ENCODE assay signal across 24 cellular contexts in the genomic region with DNA sequence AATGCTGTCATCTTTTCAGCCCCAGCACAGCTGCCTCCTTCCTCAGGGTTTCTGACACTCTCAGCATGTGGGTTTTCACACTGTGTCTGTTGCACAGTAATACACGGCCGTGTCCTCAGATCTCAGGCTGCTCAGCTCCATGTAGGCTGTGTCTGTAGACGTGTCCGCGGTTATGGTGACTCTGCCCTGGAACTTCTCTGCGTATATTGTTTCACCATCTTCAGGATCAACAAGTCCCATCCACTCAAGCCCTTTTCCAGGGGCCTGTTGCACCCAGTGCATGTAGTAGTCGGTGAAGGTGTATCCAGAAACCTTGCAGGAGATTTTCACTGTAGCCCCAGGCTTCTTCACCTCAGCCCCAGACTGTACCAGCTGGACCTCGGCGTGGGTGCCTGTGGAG.
A peak's percentile ranks its signal among the peaks of the same experiment; 100 is the strongest.
DNase-seq lines count a peak whose midpoint lies in the region; ATAC-seq and TF ChIP-seq lines count a peak whose summit lies in the region.
"Had no signal": no experiment of that assay in that cellular context is flagged by ENCODE, and none has a peak within 500 bp of the region (broad histone marks: within the 10 kb centered on the region; RNA-seq: fewer than 3 reads in every experiment).

No MANE protein-coding gene starts in this region.

- POLR2A ChIA-PET in CD8-positive, alpha-beta memory T cell (lab: Charles Lee): no interaction called here

- no peaks in the 10 kb centered on the region for H3K27me3 ChIP-seq in CD8-positive, alpha-beta memory T cell (ENCODE audit: insufficient read depth, low read length, poor library complexity, severe bottlenecking)
- H3K27me3 ChIP-seq: BE2C had no signal

- H3K27ac ChIP-seq in CD8-positive, alpha-beta memory T cell (ENCODE audit: low read depth, low read length): no peak overlapping the region
- H3K27ac ChIP-seq: A549, GM23248 had no signal

- H3K27ac Mint-ChIP-seq in CD8-positive, alpha-beta memory T cell: peak overlapping the region in 4 of 8 donors; percentile 5 to 98 (median 86)
- H3K27ac Mint-ChIP-seq in activated T-helper 17 cell treated with anti-CD3 and anti-CD28 coated beads, Interleukin-2, amount 50 U/mL, for 72 hours: peak overlapping the region; percentile 73
- H3K27ac Mint-ChIP-seq in natural killer cell: peak overlapping the region; percentile 69 to 86
- no peak overlapping the region for H3K27ac Mint-ChIP-seq in stimulated activated naive CD8-positive, alpha-beta T cell treated with anti-CD3 and anti-CD28 coated beads, Interleukin-15, amount 100 ng/mL, for 72 hours
- H3K27ac Mint-ChIP-seq: H9, HFFc6 had no signal

- peaks cover 0 to 9% of the 10 kb centered on the region in 2 donors for H3K27me3 Mint-ChIP-seq in CD8-positive, alpha-beta memory T cell
- H3K27me3 Mint-ChIP-seq in activated T-helper 17 cell treated with anti-CD3 and anti-CD28 coated beads, Interleukin-2, amount 50 U/mL, for 72 hours: no peaks in the 10 kb centered on the region
- no peaks in the 10 kb centered on the region for H3K27me3 Mint-ChIP-seq in natural killer cell (ENCODE audit: low read depth in 2 of 2)
- peaks cover 12% of the 10 kb centered on the region for H3K27me3 Mint-ChIP-seq in stimulated activated naive CD8-positive, alpha-beta T cell treated with anti-CD3 and anti-CD28 coated beads, Interleukin-15, amount 100 ng/mL, for 72 hours

- peak overlapping the region in 4 of 7 donors; percentile 32 to 95 (median 44) for H3K4me3 Mint-ChIP-seq in CD8-positive, alpha-beta memory T cell
- peak overlapping the region; percentile 74 for H3K4me3 Mint-ChIP-seq in activated T-helper 17 cell treated with anti-CD3 and anti-CD28 coated beads, Interleukin-2, amount 50 U/mL, for 72 hours
- peak overlapping the region; percentile 77 for H3K4me3 Mint-ChIP-seq in natural killer cell
- no peak overlapping the region for H3K4me3 Mint-ChIP-seq in stimulated activated naive CD8-positive, alpha-beta T cell treated with anti-CD3 and anti-CD28 coated beads, Interleukin-15, amount 100 ng/mL, for 72 hours
- H3K4me3 Mint-ChIP-seq: H9, HFFc6 had no signal

- intact Hi-C loops in natural killer cell (cut with micrococcal nuclease): loop anchor here (1.0 to 10.0 kb wide), 2 partner anchors 8 to 232 kb away; no protein-coding TSS in a partner anchor

- no peaks in the 10 kb centered on the region for H3K9me3 ChIP-seq in CD8-positive, alpha-beta memory T cell (ENCODE audit: low read length)
- H3K9me3 ChIP-seq: A549, BE2C, Caco-2 had no signal

- H3K36me3 ChIP-seq in CD8-positive, alpha-beta memory T cell (ENCODE audit: insufficient read depth, low read length): no peaks in the 10 kb centered on the region
- H3K36me3 ChIP-seq: BE2C had no signal

- ATAC-seq in activated T-helper 17 cell treated with anti-CD3 and anti-CD28 coated beads, Interleukin-2, amount 50 U/mL, for 72 hours (replicated peaks): peak; percentile 49
- ATAC-seq in natural killer cell: peak; percentile 64 to 82 (median 75)
- no peak for ATAC-seq in stimulated activated naive CD8-positive, alpha-beta T cell treated with anti-CD3 and anti-CD28 coated beads, Interleukin-15, amount 100 ng/mL, for 72 hours
- ATAC-seq in stimulated activated naive CD8-positive, alpha-beta T cell treated with anti-CD3 and anti-CD28 coated beads, Interleukin-15, Interleukin-2, amounts not matched to agents 100 U/mL and 50 U/mL, for 24 hours: no peak
- ATAC-seq: A549, GM12878, K562 had no signal

- H3K4me1 ChIP-seq in CD8-positive, alpha-beta memory T cell (ENCODE audit: insufficient read depth, low read length): no peaks in the 10 kb centered on the region
- H3K4me1 ChIP-seq: A549, BE2C, Caco-2 had no signal

- CTCF ChIA-PET in CD8-positive, alpha-beta memory T cell (lab: Charles Lee): no interaction called here

- DNase-seq in activated T-cell treated with anti-CD3 and anti-CD28 coated beads, Interleukin-2, amount 50 U/mL, for 1 hour: peak; percentile 60
- DNase-seq in activated T-cell treated with anti-CD3 and anti-CD28 coated beads for 4 hours (no peak), natural killer cell (peak; percentile 73), NCI-H2196 treated with DMSO at 0.1 percent for 48 hours (lab: John Stamatoyannopoulos, UW; ENCODE audit: unreplicated experiment) (no peak)
- DNase-seq in CD8-positive, alpha-beta memory T cell: peak in 1 of 5 donors; percentile 45
- no peak for DNase-seq in stimulated activated naive CD8-positive, alpha-beta T cell treated with anti-CD3 and anti-CD28 coated beads, Interleukin-15, amount 100 ng/mL, for 72 hours
- DNase-seq in stimulated activated naive CD8-positive, alpha-beta T cell treated with anti-CD3 and anti-CD28 coated beads, Interleukin-15, Interleukin-2, amounts not matched to agents 100 U/mL and 50 U/mL, for 24 hours: no peak
- DNase-seq: BE2C, Caco-2, DND-41, GM23248, H9, HFFc6, MM.1S, NCI-H1048, NCI-H1417 treated with DMSO at 0.1 percent for 48 hours, NCI-H187, NCI-H446 treated with DMSO at 0.1 percent for 48 hours, NCI-H526 treated with DMSO at 0.1 percent for 48 hours, OCI-M1 had no signal

- no peaks in the 10 kb centered on the region for H3K9me3 Mint-ChIP-seq in CD8-positive, alpha-beta memory T cell
- H3K9me3 Mint-ChIP-seq in activated T-helper 17 cell treated with anti-CD3 and anti-CD28 coated beads, Interleukin-2, amount 50 U/mL, for 72 hours: no peaks in the 10 kb centered on the region
- no peaks in the 10 kb centered on the region for H3K9me3 Mint-ChIP-seq in natural killer cell
- no peaks in the 10 kb centered on the region for H3K9me3 Mint-ChIP-seq in stimulated activated naive CD8-positive, alpha-beta T cell treated with anti-CD3 and anti-CD28 coated beads, Interleukin-15, amount 100 ng/mL, for 72 hours
- H3K9me3 Mint-ChIP-seq: H9 had no signal

- H3K4me3 ChIP-seq in CD8-positive, alpha-beta memory T cell (ENCODE audit: low read length): no peak overlapping the region
- H3K4me3 ChIP-seq: A549, GM12878, GM23248, K562 had no signal

- no peak for TF ChIP-seq CTCF in natural killer cell (IDR thresholded peaks at IDR 0.05)

- peaks cover 8 to 16% (median 11%) of the 10 kb centered on the region in 3 donors for H3K4me1 Mint-ChIP-seq in CD8-positive, alpha-beta memory T cell
- H3K4me1 Mint-ChIP-seq in activated T-helper 17 cell treated with anti-CD3 and anti-CD28 coated beads, Interleukin-2, amount 50 U/mL, for 72 hours: peaks cover 21% of the 10 kb centered on the region
- peaks cover 14 to 68% of the 10 kb centered on the region in 2 donors for H3K4me1 Mint-ChIP-seq in natural killer cell
- H3K4me1 Mint-ChIP-seq in stimulated activated naive CD8-positive, alpha-beta T cell treated with anti-CD3 and anti-CD28 coated beads, Interleukin-15, amount 100 ng/mL, for 72 hours: peaks cover 15% of the 10 kb centered on the region
- H3K4me1 Mint-ChIP-seq: H9 had no signal

- H3K36me3 Mint-ChIP-seq in CD8-positive, alpha-beta memory T cell: no peaks in the 10 kb centered on the region
- H3K36me3 Mint-ChIP-seq in activated T-helper 17 cell treated with anti-CD3 and anti-CD28 coated beads, Interleukin-2, amount 50 U/mL, for 72 hours (ENCODE audit: low read depth): no peaks in the 10 kb centered on the region
- H3K36me3 Mint-ChIP-seq in natural killer cell: no peaks in the 10 kb centered on the region

Comparison
In these comparisons a context has a peak if more than half of its experiments do, and no peak if none do; other contexts are left out.
1. DNase-seq: peak in activated T-cell treated with anti-CD3 and anti-CD28 coated beads, Interleukin-2, amount 50 U/mL, for 1 hour (single experiment) and natural killer cell (single experiment); none in activated T-cell treated with anti-CD3 and anti-CD28 coated beads for 4 hours (single experiment), stimulated activated naive CD8-positive, alpha-beta T cell treated with anti-CD3 and anti-CD28 coated beads, Interleukin-15, amount 100 ng/mL, for 72 hours (0 of 2), stimulated activated naive CD8-positive, alpha-beta T cell treated with anti-CD3 and anti-CD28 coated beads, Interleukin-15, Interleukin-2, amounts not matched to agents 100 U/mL and 50 U/mL, for 24 hours (single experiment) and NCI-H2196 treated with DMSO at 0.1 percent for 48 hours (single experiment).
2. H3K27ac Mint-ChIP-seq: peak in activated T-helper 17 cell treated with anti-CD3 and anti-CD28 coated beads, Interleukin-2, amount 50 U/mL, for 72 hours (single experiment) and natural killer cell (2 of 2); none in stimulated activated naive CD8-positive, alpha-beta T cell treated with anti-CD3 and anti-CD28 coated beads, Interleukin-15, amount 100 ng/mL, for 72 hours (0 of 2).
3. H3K4me3 Mint-ChIP-seq: peak in CD8-positive, alpha-beta memory T cell (4 of 7), activated T-helper 17 cell treated with anti-CD3 and anti-CD28 coated beads, Interleukin-2, amount 50 U/mL, for 72 hours (single experiment) and natural killer cell (single experiment); none in stimulated activated naive CD8-positive, alpha-beta T cell treated with anti-CD3 and anti-CD28 coated beads, Interleukin-15, amount 100 ng/mL, for 72 hours (0 of 2).
4. ATAC-seq: peak in activated T-helper 17 cell treated with anti-CD3 and anti-CD28 coated beads, Interleukin-2, amount 50 U/mL, for 72 hours (single experiment) and natural killer cell (3 of 3); none in stimulated activated naive CD8-positive, alpha-beta T cell treated with anti-CD3 and anti-CD28 coated beads, Interleukin-15, amount 100 ng/mL, for 72 hours (single experiment) and stimulated activated naive CD8-positive, alpha-beta T cell treated with anti-CD3 and anti-CD28 coated beads, Interleukin-15, Interleukin-2, amounts not matched to agents 100 U/mL and 50 U/mL, for 24 hours (single experiment).